ENCODE assay signal across 8 cellular contexts in genomic region chr17:32349854-32350661, GRCh38. TPM values are rescaled to one million over a fixed set of nuclear protein-coding genes. Genes with fewer than 3 reads are reported as not detected.
DNase-seq lines count a peak whose midpoint lies in the region; ATAC-seq and TF ChIP-seq lines count a peak whose summit lies in the region.

TSS of gene ZNF207 (plus strand) at chr17:32350157. CDS start at chr17:32350286, 129 bp downstream.

- no peak for TF ChIP-seq CTCF in hepatocyte (IDR thresholded peaks at IDR 0.05; ENCODE audit: poor library complexity)

- ATAC-seq in GM18505 (IDR thresholded peaks at IDR 0.05; ENCODE audit: unreplicated experiment) = peak; percentile 86
- peak; percentile 84 for ATAC-seq in HG02981 (IDR thresholded peaks at IDR 0.05; ENCODE audit: unreplicated experiment)
- ATAC-seq in GM21526 (IDR thresholded peaks at IDR 0.05; ENCODE audit: low FRiP score, unreplicated experiment) = no peak

- H3K27ac ChIP-seq in hepatocyte = peak within 1 kb of the TSS; percentile 99

- H3K4me2 ChIP-seq in hepatocyte = peak within 1 kb of the TSS; percentile 89

- TF ChIP-seq POLR2A in GM18505 (IDR thresholded peaks at IDR 0.05; ENCODE audit: borderline replicate concordance, extremely low read depth, insufficient read depth, insufficient read length) = peak; percentile 87

- peak; percentile 93 for DNase-seq in NCI-H2081 (lab: John Stamatoyannopoulos, UW)
- peak; percentile 91 for DNase-seq in T1000 (lab: John Stamatoyannopoulos, UW)
- DNase-seq in astrocyte of the hippocampus (ENCODE audit: low read depth, low spot score) = peak; percentile 99
- peak; percentile 99 for DNase-seq in hepatocyte (ENCODE audit: low spot score)
- DNase-seq in renal cortical epithelial cell (ENCODE audit: low read depth) = peak; percentile 92

- 1% methylated on average over 47 of the region's 47 CpGs for WGBS in hepatocyte (ENCODE audit: low lambda C conversion rate, missing lambda C conversion rate)

- H3K79me2 ChIP-seq in hepatocyte = peaks cover 57% of the 10 kb centered on the region

- H3K9me2 ChIP-seq in hepatocyte (replicated peaks; ENCODE audit: insufficient read depth) = no peaks in the 10 kb centered on the region

- no peaks in the 10 kb centered on the region for H3K27me3 ChIP-seq in hepatocyte

- H2AFZ ChIP-seq in hepatocyte = peak within 1 kb of the TSS; percentile 90

- H3K9me3 ChIP-seq in hepatocyte (ENCODE audit: low read depth) = no peaks in the 10 kb centered on the region

- H3K4me1 ChIP-seq in hepatocyte (ENCODE audit: insufficient read depth) = peaks cover 20% of the 10 kb centered on the region

- peaks cover 43% of the 10 kb centered on the region for H4K20me1 ChIP-seq in hepatocyte (ENCODE audit: insufficient read depth, poor library complexity, severe bottlenecking)

- peaks cover 5% of the 10 kb centered on the region for H3K36me3 ChIP-seq in hepatocyte (replicated peaks; ENCODE audit: insufficient read depth, low read depth)

- peak within 1 kb of the TSS; percentile 69 for H3K4me3 ChIP-seq in hepatocyte

RNA-seq across cellular contexts. Expression of gene ZNF207, which starts in this region (rescaled TPM):
- total RNA-seq in hepatocyte = 138 and 161 TPM in 2 replicates
- polyA plus RNA-seq in hepatocyte = 137 and 138 TPM in 2 replicates
- total RNA-seq in renal cortical epithelial cell = 120 and 128 TPM in 2 replicates
